In the genomic region with DNA sequence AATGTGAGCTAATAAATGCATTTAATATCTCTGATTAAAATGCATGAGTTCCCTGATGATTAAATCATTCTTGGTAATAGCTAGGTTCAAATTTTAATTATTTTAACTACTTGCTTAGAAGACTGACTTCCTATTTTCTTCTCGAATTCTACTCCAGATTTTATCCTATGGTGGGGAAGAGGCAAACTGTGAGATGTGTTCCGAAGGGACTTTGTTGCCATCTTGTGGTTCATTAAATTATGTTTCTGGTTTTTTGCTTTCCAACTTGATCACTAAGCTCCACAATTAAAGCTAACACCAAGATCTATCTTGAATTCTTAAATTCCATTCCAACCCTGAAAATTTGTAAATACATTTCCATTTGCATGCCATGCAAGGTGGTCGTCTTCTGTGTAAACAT, we compare ENCODE assay signal across 10 cellular contexts.
A peak's percentile ranks its signal among the peaks of the same experiment; 100 is the strongest.
DNase-seq lines count a peak whose midpoint lies in the region; ATAC-seq lines count a peak whose summit lies in the region.
"Had no signal": no experiment of that assay in that cellular context is flagged by ENCODE, and none has a peak within 500 bp of the region (broad histone marks: within the 10 kb centered on the region; RNA-seq: fewer than 3 reads in every experiment).

No MANE protein-coding gene starts in this region.

- no peaks in the 10 kb centered on the region for H3K36me3 Mint-ChIP-seq in T-helper 2 cell treated with Interferon-gamma antibody and Interleukin-4, amounts not matched to agents 5 μg/mL and 100 μg/mL, for 36 hours (ENCODE audit: low read depth)
- H3K36me3 Mint-ChIP-seq: activated naive CD8-positive, alpha-beta T cell treated with anti-CD3 and anti-CD28 coated beads, Interleukin-2, amount 10 ng/mL, durations not matched to agents 7 days and 5 days; natural killer cell had no signal

- peaks cover 2% of the 10 kb centered on the region for H3K9me3 Mint-ChIP-seq in T-helper 2 cell treated with Interferon-gamma antibody and Interleukin-4, amounts not matched to agents 5 μg/mL and 100 μg/mL, for 36 hours
- H3K9me3 Mint-ChIP-seq: activated naive CD8-positive, alpha-beta T cell treated with anti-CD3 and anti-CD28 coated beads, Interleukin-2, amount 10 ng/mL, durations not matched to agents 7 days and 5 days had no signal

- H3K4me1 Mint-ChIP-seq in T-helper 2 cell treated with Interferon-gamma antibody and Interleukin-4, amounts not matched to agents 5 μg/mL and 100 μg/mL, for 36 hours (ENCODE audit: low read depth), result no peaks in the 10 kb centered on the region
- H3K4me1 Mint-ChIP-seq: activated naive CD8-positive, alpha-beta T cell treated with anti-CD3 and anti-CD28 coated beads, Interleukin-2, amount 10 ng/mL, durations not matched to agents 7 days and 5 days; natural killer cell had no signal

- no peak overlapping the region for H3K4me3 Mint-ChIP-seq in T-helper 2 cell treated with Interferon-gamma antibody and Interleukin-4, amounts not matched to agents 5 μg/mL and 100 μg/mL, for 36 hours
- H3K4me3 Mint-ChIP-seq: activated naive CD8-positive, alpha-beta T cell treated with anti-CD3 and anti-CD28 coated beads, Interleukin-2, amount 10 ng/mL, durations not matched to agents 7 days and 5 days; natural killer cell had no signal

- in situ Hi-C loops in ACHN (cut with HindIII; ENCODE audit: low pct_ligation_motif_present, low pct_unique_long_range_greater_than_20kb, low sequenced_read_pairs) (no loop called here), KBM-7 (cut with MboI; ENCODE audit: low pct_unique_long_range_greater_than_20kb, low sequenced_read_pairs) (no loop called here)

- H3K27ac Mint-ChIP-seq in T-helper 2 cell treated with Interferon-gamma antibody and Interleukin-4, amounts not matched to agents 5 μg/mL and 100 μg/mL, for 36 hours, result no peak overlapping the region
- H3K27ac Mint-ChIP-seq: activated naive CD8-positive, alpha-beta T cell treated with anti-CD3 and anti-CD28 coated beads, Interleukin-2, amount 10 ng/mL, durations not matched to agents 7 days and 5 days; natural killer cell had no signal

- ATAC-seq in HG02981 (IDR thresholded peaks at IDR 0.05; ENCODE audit: unreplicated experiment), result no peak
- ATAC-seq: natural killer cell had no signal

- no peaks in the 10 kb centered on the region for H3K27me3 Mint-ChIP-seq in T-helper 2 cell treated with Interferon-gamma antibody and Interleukin-4, amounts not matched to agents 5 μg/mL and 100 μg/mL, for 36 hours (ENCODE audit: low read depth)
- H3K27me3 Mint-ChIP-seq: activated naive CD8-positive, alpha-beta T cell treated with anti-CD3 and anti-CD28 coated beads, Interleukin-2, amount 10 ng/mL, durations not matched to agents 7 days and 5 days had no signal

- peak; percentile 56 for DNase-seq in ACHN
- peak; percentile 60 for DNase-seq in KBM-7
- DNase-seq in RPMI8226, result peak; percentile 9
- DNase-seq in glomerular visceral epithelial cell (ENCODE audit: extremely low spot score), result peak; percentile 40
- no peak for DNase-seq in KG1 (lab: John Stamatoyannopoulos, UW)
- no peak for DNase-seq in T-helper 2 cell treated with Interferon-gamma antibody and Interleukin-4, amounts not matched to agents 5 μg/mL and 100 μg/mL, for 36 hours (ENCODE audit: low spot score)
- no peak for DNase-seq in epidermal melanocyte (ENCODE audit: insufficient read length, low spot score)
- DNase-seq: activated naive CD8-positive, alpha-beta T cell treated with anti-CD3 and anti-CD28 coated beads, Interleukin-2, amount 10 ng/mL, durations not matched to agents 7 days and 5 days; natural killer cell had no signal

Comparison
In these comparisons a context has a peak if more than half of its experiments do, and no peak if none do; other contexts are left out.
1. DNase-seq: peak in ACHN (single experiment), KBM-7 (single experiment), RPMI8226 (single experiment) and glomerular visceral epithelial cell (single experiment); none in KG1 (single experiment), T-helper 2 cell treated with Interferon-gamma antibody and Interleukin-4, amounts not matched to agents 5 μg/mL and 100 μg/mL, for 36 hours (single experiment) and epidermal melanocyte (single experiment).